In genomic region chr10:131982796-131983195, GRCh38 we compare ENCODE assay signal across 10 cellular contexts. TPM values are rescaled to one million over a fixed set of nuclear protein-coding genes. Genes with fewer than 3 reads are reported as not detected.
A peak's percentile ranks its signal among the peaks of the same experiment; 100 is the strongest.
DNase-seq lines count a peak whose midpoint lies in the region; ATAC-seq lines count a peak whose summit lies in the region.
"Had no signal": no experiment of that assay in that cellular context is flagged by ENCODE, and none has a peak within 500 bp of the region (broad histone marks: within the 10 kb centered on the region; RNA-seq: fewer than 3 reads in every experiment).

No MANE protein-coding gene starts in this region.

- peaks cover 3% of the 10 kb centered on the region for H3K4me1 ChIP-seq in iPS DF 6.9 (ENCODE audit: control insufficient read depth, insufficient read depth, low read length)

- no peaks in the 10 kb centered on the region for H3K36me3 ChIP-seq in iPS DF 6.9 (ENCODE audit: control insufficient read depth, insufficient read depth, low read length)

- peak overlapping the region; percentile 64 for H3K4me3 Mint-ChIP-seq in activated T-helper 17 cell treated with anti-CD3 and anti-CD28 coated beads, Interleukin-2, amount 50 U/mL, for 72 hours
- peak overlapping the region; percentile 74 for H3K4me3 Mint-ChIP-seq in stimulated activated effector memory CD8-positive, alpha-beta T cell treated with anti-CD3 and anti-CD28 coated beads, Interleukin-12 subunit alpha, Interleukin-12 subunit beta, amount 100 ng/mL, for 72 hours

- no peaks in the 10 kb centered on the region for H3K27me3 Mint-ChIP-seq in activated T-helper 17 cell treated with anti-CD3 and anti-CD28 coated beads, Interleukin-2, amount 50 U/mL, for 72 hours

- H3K27ac ChIP-seq in iPS DF 6.9 (ENCODE audit: low read length) = no peak overlapping the region
- H3K27ac ChIP-seq: 22Rv1 had no signal

- peaks cover 12% of the 10 kb centered on the region for H3K27me3 ChIP-seq in iPS DF 6.9 (ENCODE audit: control insufficient read depth, insufficient read depth, low read length)

- WGBS in iPS DF 6.9 (ENCODE audit: insufficient coverage, insufficient read length) = no CpG with 5 or more reads among the region's 21 CpGs

- H3K9me3 Mint-ChIP-seq in activated T-helper 17 cell treated with anti-CD3 and anti-CD28 coated beads, Interleukin-2, amount 50 U/mL, for 72 hours = no peaks in the 10 kb centered on the region
- no peaks in the 10 kb centered on the region for H3K9me3 Mint-ChIP-seq in stimulated activated effector memory CD8-positive, alpha-beta T cell treated with anti-CD3 and anti-CD28 coated beads, Interleukin-12 subunit alpha, Interleukin-12 subunit beta, amount 100 ng/mL, for 72 hours

- 0 out of 2 replicates have a peak overlapping the region, but pooled peaks have one; percentile 58 for H3K4me3 ChIP-seq in iPS DF 6.9 (ENCODE audit: low read length)

- peaks cover 48% of the 10 kb centered on the region for H3K36me3 Mint-ChIP-seq in activated T-helper 17 cell treated with anti-CD3 and anti-CD28 coated beads, Interleukin-2, amount 50 U/mL, for 72 hours (ENCODE audit: low read depth)
- peaks cover 52% of the 10 kb centered on the region for H3K36me3 Mint-ChIP-seq in stimulated activated effector memory CD8-positive, alpha-beta T cell treated with anti-CD3 and anti-CD28 coated beads, Interleukin-12 subunit alpha, Interleukin-12 subunit beta, amount 100 ng/mL, for 72 hours

- H3K27ac Mint-ChIP-seq in activated T-helper 17 cell treated with anti-CD3 and anti-CD28 coated beads, Interleukin-2, amount 50 U/mL, for 72 hours = peak overlapping the region; percentile 78
- H3K27ac Mint-ChIP-seq in stimulated activated effector memory CD8-positive, alpha-beta T cell treated with anti-CD3 and anti-CD28 coated beads, Interleukin-12 subunit alpha, Interleukin-12 subunit beta, amount 100 ng/mL, for 72 hours = peak overlapping the region; percentile 72

- no peaks in the 10 kb centered on the region for H3K9me3 ChIP-seq in iPS DF 6.9 (ENCODE audit: control insufficient read depth, insufficient read depth, low read length)

- H3K4me1 Mint-ChIP-seq in activated T-helper 17 cell treated with anti-CD3 and anti-CD28 coated beads, Interleukin-2, amount 50 U/mL, for 72 hours = peaks cover 17% of the 10 kb centered on the region
- H3K4me1 Mint-ChIP-seq in stimulated activated effector memory CD8-positive, alpha-beta T cell treated with anti-CD3 and anti-CD28 coated beads, Interleukin-12 subunit alpha, Interleukin-12 subunit beta, amount 100 ng/mL, for 72 hours = peaks cover 25% of the 10 kb centered on the region

- ATAC-seq in activated T-helper 17 cell treated with anti-CD3 and anti-CD28 coated beads, Interleukin-2, amount 50 U/mL, for 72 hours (replicated peaks) = no peak
- ATAC-seq in stimulated activated effector memory CD8-positive, alpha-beta T cell treated with anti-CD3 and anti-CD28 coated beads, Interleukin-12 subunit alpha, Interleukin-12 subunit beta, amount 100 ng/mL, for 72 hours = no peak
- no peak for ATAC-seq in GM21825 (IDR thresholded peaks at IDR 0.05; ENCODE audit: unreplicated experiment)
- ATAC-seq in HG02884 (IDR thresholded peaks at IDR 0.05; ENCODE audit: unreplicated experiment) = no peak

- DNase-seq in DMS53 (lab: John Stamatoyannopoulos, UW) = peak; percentile 43
- DNase-seq in DMS53 treated with DMSO at 0.1 percent for 48 hours (lab: John Stamatoyannopoulos, UW; ENCODE audit: unreplicated experiment) = no peak
- DNase-seq in iPS DF 6.9 (ENCODE audit: low read depth, low spot score) = no peak
- no peak for DNase-seq in stimulated activated effector memory CD8-positive, alpha-beta T cell treated with anti-CD3 and anti-CD28 coated beads, Interleukin-12 subunit alpha, Interleukin-12 subunit beta, amount 100 ng/mL, for 72 hours (ENCODE audit: low spot score in 2 of 2)
- no peak for DNase-seq in pons (ENCODE audit: low spot score)
- DNase-seq: hippocampal formation had no signal

RNA-seq across cellular contexts. Expression of gene BNIP3, which starts 1.1 kb away (rescaled TPM):
- total RNA-seq in activated T-helper 17 cell treated with anti-CD3 and anti-CD28 coated beads, Interleukin-2, amount 50 U/mL, for 72 hours = 100 to 1,000 TPM; 102 to 362 TPM
